In genomic region chr4:173420324-173420752, GRCh38 we compare ENCODE assay signal across 9 cellular contexts. TPM values are rescaled to one million over a fixed set of nuclear protein-coding genes. Genes with fewer than 3 reads are reported as not detected.
A peak's percentile ranks its signal among the peaks of the same experiment; 100 is the strongest.
DNase-seq lines count a peak whose midpoint lies in the region; ATAC-seq, FAIRE-seq and TF ChIP-seq lines count a peak whose summit lies in the region.
"Had no signal": no experiment of that assay in that cellular context is flagged by ENCODE, and none has a peak within 500 bp of the region (broad histone marks: within the 10 kb centered on the region; RNA-seq: fewer than 3 reads in every experiment).

No MANE protein-coding gene starts in this region.

- H3K4me3 ChIP-seq in BJ (ENCODE audit: low read depth, low read length) (no peak overlapping the region), K562 (no peak overlapping the region), left lung (no peak overlapping the region)

- H3K9me3 ChIP-seq in K562 (replicated peaks; ENCODE audit: control insufficient read depth, insufficient read depth, low read depth, low read length) (no peaks in the 10 kb centered on the region; the same call in 1 of the 2 replicates), left lung (no peaks in the 10 kb centered on the region)

- H3K4me1 Mint-ChIP-seq in activated CD8-positive, alpha-beta memory T cell treated with anti-CD3 and anti-CD28 coated beads, Interleukin-2, amount 10 ng/mL, durations not matched to agents 7 days and 5 days, result peaks cover 8% of the 10 kb centered on the region

- no peaks in the 10 kb centered on the region for H3K36me3 Mint-ChIP-seq in activated CD8-positive, alpha-beta memory T cell treated with anti-CD3 and anti-CD28 coated beads, Interleukin-2, amount 10 ng/mL, durations not matched to agents 7 days and 5 days

- in situ Hi-C loops in K562 (cut with MboI), result loop anchor here (5.0 kb wide), 1 partner anchor 72 kb away; no protein-coding TSS in a partner anchor

- H3K9ac ChIP-seq in K562 (ENCODE audit: insufficient read depth in 1 of 2, low read depth in 2 of 2, low read length in 2 of 2), result no peak overlapping the region

- peak; percentile 38 for TF ChIP-seq CTCF in BJ (IDR thresholded peaks at IDR 0.05; ENCODE audit: insufficient read depth, low read depth, low read length)
- peak; percentile 26 to 64 (median 39); a peak in 4 of 6 replicates for TF ChIP-seq CTCF in K562 (IDR thresholded peaks at IDR 0.05 in 2 of 3, conservative IDR thresholded peaks at IDR 0.05 in 1 of 3; ENCODE audit: insufficient read depth in 2 of 3, low read depth in 1 of 3, low read length in 3 of 3)
- TF ChIP-seq CTCF in left lung (IDR thresholded peaks at IDR 0.05), result peak; percentile 28 to 35

- 2% methylated on average over 4 of the region's 4 CpGs for WGBS in K562 (ENCODE audit: insufficient coverage, low coverage, missing lambda C conversion rate)

- H3K27me3 ChIP-seq in BJ (ENCODE audit: control insufficient read depth, insufficient read depth, low read length) (no peaks in the 10 kb centered on the region), K562 (ENCODE audit: control insufficient read depth in 2 of 2, insufficient read depth in 2 of 2, low read length in 2 of 2) (no peaks in the 10 kb centered on the region), left lung (no peaks in the 10 kb centered on the region)

- no peak overlapping the region for H3K4me3 Mint-ChIP-seq in activated CD8-positive, alpha-beta memory T cell treated with anti-CD3 and anti-CD28 coated beads, Interleukin-2, amount 10 ng/mL, durations not matched to agents 7 days and 5 days

- peak; percentile 64 to 68 for TF ChIP-seq RAD21 in K562 (CRISPR knock-in tag; conservative IDR thresholded peaks at IDR 0.05 in 1 of 2, IDR thresholded peaks at IDR 0.05 in 1 of 2)

- FAIRE-seq in GM19239 (lab: Jason Lieb, UNC) (peak; percentile 42), K562 (lab: Jason Lieb, UNC) (no peak)

- H3K36me3 ChIP-seq in BJ (ENCODE audit: control insufficient read depth, insufficient read depth, low read length), result no peaks in the 10 kb centered on the region
- H3K36me3 ChIP-seq in K562 (ENCODE audit: control insufficient read depth, insufficient read depth, low read length), result no peaks in the 10 kb centered on the region
- H3K36me3 ChIP-seq in left lung, result no peaks in the 10 kb centered on the region

- H3K9me1 ChIP-seq in K562 (ENCODE audit: control insufficient read depth, insufficient read depth, low read length), result no peaks in the 10 kb centered on the region

- no peaks in the 10 kb centered on the region for H3K27me3 Mint-ChIP-seq in activated CD8-positive, alpha-beta memory T cell treated with anti-CD3 and anti-CD28 coated beads, Interleukin-2, amount 10 ng/mL, durations not matched to agents 7 days and 5 days

- H3K4me1 ChIP-seq in K562 (replicated peaks in 1 of 2; ENCODE audit: control insufficient read depth in 2 of 2, insufficient read depth in 2 of 2, low read length in 2 of 2) (no peaks in the 10 kb centered on the region), left lung (peaks cover 0 to 27% of the 10 kb centered on the region in 2 donors)

- TF ChIP-seq POLR2A in K562 (conservative IDR thresholded peaks at IDR 0.05), result no peak

- H2AFZ ChIP-seq in K562 (ENCODE audit: low read depth, low read length), result no peak overlapping the region

- DNase-seq in BJ (ENCODE audit: low read depth) (no peak), GM19239 (ENCODE audit: insufficient read length, low spot score) (no peak), NCI-H1694 (lab: John Stamatoyannopoulos, UW) (peak; percentile 28), K562 (ENCODE audit: extremely low read depth in 1 of 4, low spot score in 3 of 4) (peak; percentile 18 to 26 (median 20)), left lung (no peak), middle frontal gyrus (ENCODE audit: extremely low spot score, low spot score) (no peak)
- DNase-seq in activated CD8-positive, alpha-beta memory T cell treated with anti-CD3 and anti-CD28 coated beads, Interleukin-2, amount 10 ng/mL, durations not matched to agents 7 days and 5 days, result no peak
- no peak for DNase-seq in activated CD4-positive, alpha-beta T cell treated with anti-CD3 and anti-CD28 coated beads for 4 hours

- no peaks in the 10 kb centered on the region for H4K20me1 ChIP-seq in K562 (replicated peaks; ENCODE audit: control insufficient read depth, insufficient read depth, low read length)

- H3K27ac ChIP-seq in K562 (ENCODE audit: extremely low read depth, low read depth, low read length) (no peak overlapping the region), left lung (no peak overlapping the region)
- H3K27ac ChIP-seq: epithelial cell of prostate had no signal

- no peak for TF ChIP-seq EP300 in K562 (IDR thresholded peaks at IDR 0.05; ENCODE audit: low read length)

- H3K27ac Mint-ChIP-seq in activated CD8-positive, alpha-beta memory T cell treated with anti-CD3 and anti-CD28 coated beads, Interleukin-2, amount 10 ng/mL, durations not matched to agents 7 days and 5 days, result no peak overlapping the region

- CTCF ChIA-PET in BJ (lab: Yijun Ruan, JAX), result interaction anchor here (0.7 to 11.5 kb wide), 28 partner anchors 9 to 162 kb away, joined by 3 to 186 read pairs (median 4); partner anchors contain the start of gene HMGB2
- CTCF ChIA-PET in K562 (lab: Yijun Ruan, JAX; ENCODE audit: low intra/inter-chr PET ratio), result interaction anchor here (0.7 to 1.7 kb wide), 5 partner anchors 9 to 898 kb away, joined by 3 to 8 read pairs (median 6); no protein-coding TSS in a partner anchor
- CTCF ChIA-PET in activated CD8-positive, alpha-beta memory T cell treated with anti-CD3 and anti-CD28 coated beads, Interleukin-2, amount 10 ng/mL, durations not matched to agents 7 days and 5 days (lab: Charles Lee), result interaction anchor here (0.7 to 4.0 kb wide), 30 partner anchors 9 to 247 kb away, joined by 3 to 62 read pairs (median 4); partner anchors contain the start of genes HMGB2, SAP30 and SCRG1

- POLR2A ChIA-PET in BJ (lab: Charles Lee) (interaction anchor here (0.6 kb wide), 1 partner anchor 73 kb away, joined by 16 read pairs; no protein-coding TSS in a partner anchor), K562 (lab: Yijun Ruan, JAX) (no interaction called here)

- ATAC-seq in K562, result peak; percentile 62
- ATAC-seq in left lung, result peak; percentile 51
- no peak for ATAC-seq in activated CD8-positive, alpha-beta memory T cell treated with anti-CD3 and anti-CD28 coated beads, Interleukin-2, amount 10 ng/mL, durations not matched to agents 7 days and 5 days

- H3K4me2 ChIP-seq in K562 (ENCODE audit: insufficient read depth, low read length), result no peak overlapping the region

- no peaks in the 10 kb centered on the region for H3K9me3 Mint-ChIP-seq in activated CD8-positive, alpha-beta memory T cell treated with anti-CD3 and anti-CD28 coated beads, Interleukin-2, amount 10 ng/mL, durations not matched to agents 7 days and 5 days (ENCODE audit: low read depth)

- intact Hi-C loops in K562 (cut with micrococcal nuclease) (loop anchor here (1.0 to 10.0 kb wide), 3 partner anchors 42 to 574 kb away; no protein-coding TSS in a partner anchor), left lung (cut with DNase I) (loop anchor here in 1 of 2 donors (10.0 kb wide), 1 partner anchor 74 kb away; no protein-coding TSS in a partner anchor)

- H3K79me2 ChIP-seq in K562 (ENCODE audit: control insufficient read depth, insufficient read depth, low read length), result no peaks in the 10 kb centered on the region

- no TSS peak for BruUV-seq in K562 (replicated peaks; lab: Mats Ljungman, UMichigan)

RNA-seq across cellular contexts. Expression of gene SCRG1, which starts 21.4 kb away (rescaled TPM):
- polyA plus RNA-seq in BJ (2011; rRNA removed) (0.47 and 0.56 TPM in 2 replicates), K562 (2011; rRNA removed) (not detected in 2 replicates), K562 (2014; fragmentation: Illumina TruSeq; extraction: Trizol) (not detected in 2 replicates), K562 (2014; fragmentation: Nextera tagmentation; extraction: Ambion mirVana) (under 1 TPM; 0.01 TPM), K562 (2014; rRNA removed) (not detected in 2 replicates)
- polyA minus RNA-seq in BJ (2011; rRNA and poly(A)+ RNA removed), result 0.05 and 0.15 TPM in 2 replicates
- not detected in 2 replicates for total RNA-seq in K562 (2011; cell fraction: chromatin; rRNA removed; ENCODE audit: low replicate concordance)
- not detected in 2 replicates for total RNA-seq in K562 (2011; cell fraction: nucleolus; rRNA removed)
- not detected in 2 replicates for total RNA-seq in K562 (2011; cell fraction: nucleoplasm; rRNA removed)
- total RNA-seq in K562 (2014; rRNA removed) (not detected in 2 replicates), K562 (2014; rRNA removed; fragmentation: Illumina TruSeq; extraction: Trizol) (not detected in 2 replicates), K562 (2015; rRNA removed; fragmentation: Illumina TruSeq; extraction: Trizol) (not detected in 2 replicates), K562 (2021) (not detected in 2 replicates), left lung (under 1 TPM; 0.79 to 0.85 TPM)
- polyA plus RNA-seq in K562 (2011; cell fraction: cytosol; rRNA removed), result not detected in 2 replicates
- polyA plus RNA-seq in K562 (2011; cell fraction: nucleus; rRNA removed), result not detected in 2 replicates
- polyA plus RNA-seq in K562 (2012), result 0.03 and 0.04 TPM in 2 replicates
- polyA minus RNA-seq in K562 (2011; rRNA and poly(A)+ RNA removed), result not detected in 2 replicates
- polyA minus RNA-seq in K562 (2011; cell fraction: cytosol; rRNA and poly(A)+ RNA removed), result not detected in 2 replicates
- not detected in 2 replicates for polyA minus RNA-seq in K562 (2011; cell fraction: nucleus; rRNA and poly(A)+ RNA removed)
- not detected for total RNA-seq in activated CD8-positive, alpha-beta memory T cell treated with anti-CD3 and anti-CD28 coated beads, Interleukin-2, amount 10 ng/mL, durations not matched to agents 7 days and 5 days

RNA-seq across cellular contexts. Expression of gene SAP30, which starts 49.6 kb away (rescaled TPM):
- polyA plus RNA-seq in BJ (2011; rRNA removed), result 3.7 and 8.9 TPM in 2 replicates
- 2.2 and 2.8 TPM in 2 replicates for polyA minus RNA-seq in BJ (2011; rRNA and poly(A)+ RNA removed)
- total RNA-seq in K562 (2011; cell fraction: chromatin; rRNA removed; ENCODE audit: low replicate concordance), result 4.1 and 6.4 TPM in 2 replicates
- 7.8 and 9.5 TPM in 2 replicates for total RNA-seq in K562 (2011; cell fraction: nucleolus; rRNA removed)
- total RNA-seq in K562 (2011; cell fraction: nucleoplasm; rRNA removed), result 3.2 and 6.7 TPM in 2 replicates
- 47.6 and 50.3 TPM in 2 replicates for total RNA-seq in K562 (2014; rRNA removed)
- total RNA-seq in K562 (2014; rRNA removed; fragmentation: Illumina TruSeq; extraction: Trizol), result 31.8 and 32.7 TPM in 2 replicates
- total RNA-seq in K562 (2015; rRNA removed; fragmentation: Illumina TruSeq; extraction: Trizol), result 43.9 and 51.1 TPM in 2 replicates
- total RNA-seq in K562 (2021), result 28.5 and 32.6 TPM in 2 replicates
- polyA plus RNA-seq in K562 (2011; rRNA removed), result 29.8 and 42.8 TPM in 2 replicates
- polyA plus RNA-seq in K562 (2011; cell fraction: cytosol; rRNA removed), result 11.3 and 11.5 TPM in 2 replicates
- 8.1 and 9.0 TPM in 2 replicates for polyA plus RNA-seq in K562 (2011; cell fraction: nucleus; rRNA removed)
- polyA plus RNA-seq in K562 (2012), result 26.8 and 53.4 TPM in 2 replicates
- polyA plus RNA-seq in K562 (2014; fragmentation: Illumina TruSeq; extraction: Trizol), result 26.1 and 31.2 TPM in 2 replicates
- 1 to 10 TPM; 5.9 to 6.9 TPM for polyA plus RNA-seq in K562 (2014; fragmentation: Nextera tagmentation; extraction: Ambion mirVana)
- polyA plus RNA-seq in K562 (2014; rRNA removed), result 41.4 and 43.2 TPM in 2 replicates
- polyA minus RNA-seq in K562 (2011; rRNA and poly(A)+ RNA removed), result 13.2 and 14.1 TPM in 2 replicates
- polyA minus RNA-seq in K562 (2011; cell fraction: cytosol; rRNA and poly(A)+ RNA removed), result 7.4 and 10.6 TPM in 2 replicates
- polyA minus RNA-seq in K562 (2011; cell fraction: nucleus; rRNA and poly(A)+ RNA removed), result 6.9 and 11.6 TPM in 2 replicates
- 10 to 100 TPM; 10.2 to 14.8 TPM for total RNA-seq in left lung
- total RNA-seq in activated CD8-positive, alpha-beta memory T cell treated with anti-CD3 and anti-CD28 coated beads, Interleukin-2, amount 10 ng/mL, durations not matched to agents 7 days and 5 days, result 10 to 100 TPM; 32.7 to 34.0 TPM

Comparison
In these comparisons a context has a peak if more than half of its experiments do, and no peak if none do; other contexts are left out.
1. DNase-seq: peak in NCI-H1694 (single experiment) and K562 (4 of 4); none in BJ (single experiment), GM19239 (single experiment), left lung (0 of 2), activated CD8-positive, alpha-beta memory T cell treated with anti-CD3 and anti-CD28 coated beads, Interleukin-2, amount 10 ng/mL, durations not matched to agents 7 days and 5 days (single experiment), activated CD4-positive, alpha-beta T cell treated with anti-CD3 and anti-CD28 coated beads for 4 hours (0 of 2) and middle frontal gyrus (single experiment).
2. Peak in every context shown above with its lines, with median percentiles within 50 percentile points of each other: CTCF ChIP-seq.